In the genomic region with DNA sequence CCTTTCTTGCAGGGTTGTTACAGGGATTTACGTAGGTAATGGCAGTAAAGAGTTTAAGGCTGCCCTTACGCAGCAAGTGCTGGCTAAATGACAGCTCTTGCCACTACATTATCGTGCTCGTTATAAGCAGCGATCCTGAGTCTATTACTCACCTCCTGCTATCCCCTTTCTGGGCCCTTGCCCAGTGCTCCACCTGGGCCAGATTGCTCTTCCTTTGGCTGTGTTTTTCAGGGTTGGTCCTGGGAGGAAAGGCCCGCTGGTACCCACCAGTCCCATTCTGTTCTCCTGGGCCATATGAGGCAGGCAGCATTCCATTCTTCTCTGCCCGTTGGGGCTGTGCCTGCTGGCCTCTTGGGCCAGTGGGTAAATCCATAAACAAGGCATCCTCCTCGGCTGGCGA, we compare ENCODE assay signal across 23 cellular contexts.
A peak's percentile ranks its signal among the peaks of the same experiment; 100 is the strongest.
DNase-seq lines count a peak whose midpoint lies in the region; ATAC-seq, FAIRE-seq and TF ChIP-seq lines count a peak whose summit lies in the region.
"Had no signal": no experiment of that assay in that cellular context is flagged by ENCODE, and none has a peak within 500 bp of the region (broad histone marks: within the 10 kb centered on the region; RNA-seq: fewer than 3 reads in every experiment).

No MANE protein-coding gene starts in this region.

- H3K9ac ChIP-seq in Karpas-422 (ENCODE audit: low read length) (peak overlapping the region; percentile 86), K562 (ENCODE audit: insufficient read depth in 1 of 2, low read depth in 2 of 2, low read length in 2 of 2) (0 out of 4 replicates have a peak overlapping the region, but pooled peaks of 1 of the 2 experiments have one; percentile 1), keratinocyte (ENCODE audit: control insufficient read depth, extremely low read depth, insufficient read depth, low read length) (no peak overlapping the region)
- H3K9ac ChIP-seq: GM23248, SK-N-SH had no signal

- peaks cover 4% of the 10 kb centered on the region; the same call in 1 of the 2 replicates for H3K79me2 ChIP-seq in Karpas-422 (ENCODE audit: low read length)
- H3K79me2 ChIP-seq in K562 (ENCODE audit: control insufficient read depth, insufficient read depth, low read length) = no peaks in the 10 kb centered on the region
- H3K79me2 ChIP-seq in keratinocyte (ENCODE audit: control insufficient read depth, insufficient read depth, low read length) = no peaks in the 10 kb centered on the region

- no peak for TF ChIP-seq EP300 in K562 (IDR thresholded peaks at IDR 0.05; ENCODE audit: low read length)

- peak overlapping the region; percentile 38; the same call in 1 of the 2 replicates for H2AFZ ChIP-seq in Karpas-422 (ENCODE audit: low read length)
- H2AFZ ChIP-seq in K562 (ENCODE audit: low read depth, low read length) = peak overlapping the region; percentile 9; the same call in 1 of the 2 replicates
- no peak overlapping the region for H2AFZ ChIP-seq in keratinocyte (ENCODE audit: control insufficient read depth, low read length)
- H2AFZ ChIP-seq: GM23248 had no signal

- TF ChIP-seq POLR2A in K562 (conservative IDR thresholded peaks at IDR 0.05) (no peak), vagina (IDR thresholded peaks at IDR 0.05) (no peak)

- H3K4me1 ChIP-seq in Karpas-422 (ENCODE audit: low read length) (peaks cover 57% of the 10 kb centered on the region), K562 (replicated peaks in 1 of 2; ENCODE audit: control insufficient read depth in 2 of 2, insufficient read depth in 2 of 2, low read length in 2 of 2) (no peaks in the 10 kb centered on the region), keratinocyte (ENCODE audit: control insufficient read depth, extremely low read depth, insufficient read depth, low read length) (peaks cover 5% of the 10 kb centered on the region), vagina (no peaks in the 10 kb centered on the region)

- WGBS in K562 (ENCODE audit: insufficient coverage, low coverage, missing lambda C conversion rate) = 9% methylated on average over 9 of the region's 9 CpGs

- POLR2A ChIA-PET in K562 (lab: Yijun Ruan, JAX) = interaction anchor here (0.6 kb wide), 1 partner anchor 604 kb away, joined by 3 read pairs; no protein-coding TSS in a partner anchor

- H3K27me3 Mint-ChIP-seq in Calu3 (ENCODE audit: unreplicated experiment) (no peaks in the 10 kb centered on the region), immature natural killer cell (ENCODE audit: low read depth in 3 of 3) (peaks cover 0 to 8% (median 1%) of the 10 kb centered on the region in 3 donors)
- H3K27me3 Mint-ChIP-seq: B cell; CD4-positive, alpha-beta T cell had no signal

- H3K36me3 ChIP-seq in Karpas-422 (ENCODE audit: insufficient read depth, low read length) (no peaks in the 10 kb centered on the region), K562 (ENCODE audit: control insufficient read depth, insufficient read depth, low read length) (no peaks in the 10 kb centered on the region), keratinocyte (ENCODE audit: control insufficient read depth in 2 of 2, extremely low read depth in 1 of 2, insufficient read depth in 2 of 2, low read length in 2 of 2) (no peaks in the 10 kb centered on the region), brain microvascular endothelial cell (replicated peaks) (no peaks in the 10 kb centered on the region), vagina (no peaks in the 10 kb centered on the region)

- H4K20me1 ChIP-seq in Karpas-422 (ENCODE audit: insufficient read depth, low read depth, low read length) (no peaks in the 10 kb centered on the region), K562 (replicated peaks; ENCODE audit: control insufficient read depth, insufficient read depth, low read length) (no peaks in the 10 kb centered on the region), keratinocyte (ENCODE audit: control insufficient read depth, extremely low read depth, insufficient read depth, low read length) (no peaks in the 10 kb centered on the region)

- H3K36me3 Mint-ChIP-seq in Calu3 (ENCODE audit: insufficient read depth, unreplicated experiment) = peaks cover 56% of the 10 kb centered on the region
- no peaks in the 10 kb centered on the region for H3K36me3 Mint-ChIP-seq in immature natural killer cell

- H3K9me1 ChIP-seq in K562 (ENCODE audit: control insufficient read depth, insufficient read depth, low read length) (no peaks in the 10 kb centered on the region), keratinocyte (ENCODE audit: control insufficient read depth, extremely low read depth, insufficient read depth, low read length) (no peaks in the 10 kb centered on the region)

- dilution Hi-C loops in keratinocyte (cut with MboI; ENCODE audit: extremely low pct_ligation_motif_present, low sequenced_read_pairs) = no loop called here

- in situ Hi-C loops in K562 (cut with MboI) (no loop called here), brain microvascular endothelial cell (cut with HindIII; ENCODE audit: low pct_ligation_motif_present, low sequenced_read_pairs) (no loop called here)

- TF ChIP-seq RAD21 in K562 (CRISPR knock-in tag; conservative IDR thresholded peaks at IDR 0.05 in 1 of 2, IDR thresholded peaks at IDR 0.05 in 1 of 2) = no peak

- peak overlapping the region; percentile 96 for H3K27ac ChIP-seq in Karpas-422 (ENCODE audit: low read length)
- H3K27ac ChIP-seq in K562 (ENCODE audit: extremely low read depth, low read depth, low read length) = no peak overlapping the region
- H3K27ac ChIP-seq in keratinocyte (ENCODE audit: control insufficient read depth, insufficient read depth, low read length) = no peak overlapping the region
- no peak overlapping the region for H3K27ac ChIP-seq in brain microvascular endothelial cell
- no peak overlapping the region for H3K27ac ChIP-seq in vagina
- H3K27ac ChIP-seq: GM23248, HL-60 had no signal

- H3K9me2 ChIP-seq in Karpas-422 (replicated peaks; ENCODE audit: insufficient read depth, low read length) = no peaks in the 10 kb centered on the region
- H3K9me2 ChIP-seq: SK-N-SH had no signal

- H3K9me3 Mint-ChIP-seq in Calu3 (ENCODE audit: low read depth, unreplicated experiment) = no peaks in the 10 kb centered on the region
- no peaks in the 10 kb centered on the region for H3K9me3 Mint-ChIP-seq in immature natural killer cell
- H3K9me3 Mint-ChIP-seq: CD4-positive, alpha-beta T cell had no signal

- H3K9me3 ChIP-seq in Karpas-422 (ENCODE audit: low read length) (no peaks in the 10 kb centered on the region), K562 (replicated peaks; ENCODE audit: control insufficient read depth, insufficient read depth, low read depth, low read length) (no peaks in the 10 kb centered on the region), keratinocyte (ENCODE audit: control insufficient read depth, low read depth, low read length) (no peaks in the 10 kb centered on the region), vagina (no peaks in the 10 kb centered on the region)
- H3K9me3 ChIP-seq: SK-N-SH had no signal

- H3K27ac Mint-ChIP-seq in Calu3 (ENCODE audit: unreplicated experiment) (peak overlapping the region; percentile 54), immature natural killer cell (no peak overlapping the region)
- H3K27ac Mint-ChIP-seq: B cell; CD4-positive, alpha-beta T cell had no signal

- ATAC-seq in K562 = no peak

- H3K4me1 Mint-ChIP-seq in Calu3 (ENCODE audit: low read depth, unreplicated experiment) (peaks cover 53% of the 10 kb centered on the region), immature natural killer cell (no peaks in the 10 kb centered on the region)
- H3K4me1 Mint-ChIP-seq: B cell had no signal

- no peaks in the 10 kb centered on the region for H3K27me3 ChIP-seq in Karpas-422 (ENCODE audit: low read length)
- H3K27me3 ChIP-seq in K562 (ENCODE audit: control insufficient read depth in 2 of 2, insufficient read depth in 2 of 2, low read length in 2 of 2) = peaks cover 3 to 17% of the 10 kb centered on the region in 2 experiments; a peak in 3 of 5 replicates
- no peaks in the 10 kb centered on the region for H3K27me3 ChIP-seq in keratinocyte (ENCODE audit: control insufficient read depth, extremely low read depth, insufficient read depth, low read length)
- H3K27me3 ChIP-seq in brain microvascular endothelial cell (replicated peaks) = no peaks in the 10 kb centered on the region
- no peaks in the 10 kb centered on the region for H3K27me3 ChIP-seq in vagina

- FAIRE-seq in K562 (lab: Jason Lieb, UNC) (no peak), keratinocyte (lab: Jason Lieb, UNC) (peak; percentile 75)
- FAIRE-seq: D721Med, GM19239 had no signal

- BruUV-seq in Calu3 (replicated peaks; lab: Mats Ljungman, UMichigan) (no TSS peak), K562 (replicated peaks; lab: Mats Ljungman, UMichigan) (no TSS peak)

- intact Hi-C loops in Calu3 (cut with micrococcal nuclease; ENCODE audit: unreplicated experiment) = loop anchor here (10.0 kb wide), 1 partner anchor 239 kb away; no protein-coding TSS in a partner anchor
- intact Hi-C loops in K562 (cut with micrococcal nuclease) = loop anchor here (10.0 kb wide), 1 partner anchor 249 kb away; a partner anchor contains a TSS
- intact Hi-C loops in vagina (cut with DNase I) = no loop called here

- CTCF ChIA-PET in Calu3 (lab: Charles Lee) = interaction anchor here (0.6 kb wide), 1 partner anchor 1098 kb away, joined by 3 read pairs; no protein-coding TSS in a partner anchor
- CTCF ChIA-PET in K562 (lab: Yijun Ruan, JAX; ENCODE audit: low intra/inter-chr PET ratio) = interaction anchor here (0.6 kb wide), 1 partner anchor 12 kb away, joined by 5 read pairs; no protein-coding TSS in a partner anchor

- H3K4me3 ChIP-seq in Karpas-422 (ENCODE audit: low read length) = peak overlapping the region; percentile 71
- no peak overlapping the region for H3K4me3 ChIP-seq in K562
- no peak overlapping the region for H3K4me3 ChIP-seq in keratinocyte (ENCODE audit: control insufficient read depth in 2 of 3, extremely low read depth in 1 of 3, insufficient read depth in 2 of 3, low read depth in 1 of 3, low read length in 3 of 3)
- H3K4me3 ChIP-seq in brain microvascular endothelial cell (ENCODE audit: low read depth, low read length) = no peak overlapping the region
- H3K4me3 ChIP-seq in vagina = no peak overlapping the region
- H3K4me3 ChIP-seq: GM23248 had no signal

- peak overlapping the region; percentile 95 for H3K4me2 ChIP-seq in Karpas-422 (ENCODE audit: low read depth, low read length, poor library complexity, severe bottlenecking)
- no peak overlapping the region for H3K4me2 ChIP-seq in K562 (ENCODE audit: insufficient read depth, low read length)
- H3K4me2 ChIP-seq in keratinocyte (ENCODE audit: control insufficient read depth, extremely low read depth, insufficient read depth, low read depth, low read length) = no peak overlapping the region
- H3K4me2 ChIP-seq: SK-N-SH had no signal

- H3K4me3 Mint-ChIP-seq in Calu3 (ENCODE audit: low read depth, unreplicated experiment) = no peak overlapping the region
- no peak overlapping the region for H3K4me3 Mint-ChIP-seq in immature natural killer cell
- H3K4me3 Mint-ChIP-seq: B cell; CD4-positive, alpha-beta T cell had no signal

- no peak for TF ChIP-seq CTCF in Calu3 (IDR thresholded peaks at IDR 0.05; ENCODE audit: unreplicated experiment)
- TF ChIP-seq CTCF in K562 (IDR thresholded peaks at IDR 0.05 in 2 of 3, conservative IDR thresholded peaks at IDR 0.05 in 1 of 3; ENCODE audit: insufficient read depth in 2 of 3, low read depth in 1 of 3, low read length in 3 of 3) = no peak
- TF ChIP-seq CTCF in keratinocyte (optimal IDR thresholded peaks at IDR 0.05 in 1 of 3, IDR thresholded peaks at IDR 0.05 in 1 of 3, conservative IDR thresholded peaks at IDR 0.05 in 1 of 3; ENCODE audit: extremely low read depth in 1 of 3, insufficient read depth in 2 of 3, low read length in 3 of 3) = no peak
- no peak for TF ChIP-seq CTCF in brain microvascular endothelial cell (IDR thresholded peaks at IDR 0.05; ENCODE audit: low read depth, low read length, missing control alignments)
- TF ChIP-seq CTCF in vagina (IDR thresholded peaks at IDR 0.05) = no peak

- DNase-seq in Calu3 (no peak), Karpas-422 (no peak), K562 (ENCODE audit: extremely low read depth in 1 of 4, low spot score in 3 of 4) (no peak), keratinocyte (ENCODE audit: low read depth, low spot score) (no peak), GOT3 (lab: John Stamatoyannopoulos, UW) (no peak), immature natural killer cell (no peak), brain microvascular endothelial cell (no peak), vagina (ENCODE audit: extremely low spot score in 2 of 2) (no peak)
- DNase-seq: CD4-positive, alpha-beta T cell; DND-41; GF-D8; GM23248; NCI-H1417; NCI-H1930; NCI-H2171 treated with DMSO at 0.1 percent for 48 hours; NCI-H510A treated with DMSO at 0.1 percent for 48 hours; NK-92 treated with Interleukin-12 subunit alpha and Interleukin-12 subunit beta, amount 100 ng/mL, for 24 hours; OCI-M1; SK-N-SH had no signal
